ENCODE assay signal across 21 cellular contexts in genomic region chr1:213057264-213058059, GRCh38. TPM values are rescaled to one million over a fixed set of nuclear protein-coding genes. Genes with fewer than 3 reads are reported as not detected.
DNase-seq lines count a peak whose midpoint lies in the region; ATAC-seq, FAIRE-seq and TF ChIP-seq lines count a peak whose summit lies in the region.
"Had no signal": no experiment of that assay in that cellular context is flagged by ENCODE, and none has a peak within 500 bp of the region (broad histone marks: within the 10 kb centered on the region; RNA-seq: fewer than 3 reads in every experiment).

No MANE protein-coding gene starts in this region.

- H3K9ac ChIP-seq in Karpas-422 (ENCODE audit: low read length) = no peak overlapping the region
- H3K9ac ChIP-seq in K562 (ENCODE audit: insufficient read depth in 1 of 2, low read depth in 2 of 2, low read length in 2 of 2) = peak overlapping the region; percentile 38 to 45; a peak in 3 of 4 replicates

- no TSS peak for BruUV-seq in K562 (replicated peaks; lab: Mats Ljungman, UMichigan)

- H2AFZ ChIP-seq in Karpas-422 (ENCODE audit: low read length) = no peak overlapping the region
- H2AFZ ChIP-seq in K562 (ENCODE audit: low read depth, low read length) = no peak overlapping the region
- H2AFZ ChIP-seq: GM23338 had no signal

- ATAC-seq in K562 (peak; percentile 14; the same call in 2 of the 3 replicates), HG03280 (IDR thresholded peaks at IDR 0.05; ENCODE audit: unreplicated experiment) (no peak)
- ATAC-seq: HCT116 had no signal

- no peak overlapping the region for H3K4me3 ChIP-seq in HEK293 (ENCODE audit: low read depth, low read length)
- H3K4me3 ChIP-seq in Karpas-422 (ENCODE audit: low read length) = no peak overlapping the region
- H3K4me3 ChIP-seq in K562 = no peak overlapping the region
- H3K4me3 ChIP-seq in foreskin fibroblast (ENCODE audit: low read depth in 1 of 2, low read length in 2 of 2) = no peak overlapping the region
- H3K4me3 ChIP-seq in sigmoid colon = no peak overlapping the region
- H3K4me3 ChIP-seq: GM23338 had no signal

- H3K27ac ChIP-seq in HEK293 (ENCODE audit: extremely low read depth, low read depth, low read length) = no peak overlapping the region
- no peak overlapping the region for H3K27ac ChIP-seq in Karpas-422 (ENCODE audit: low read length)
- H3K27ac ChIP-seq in K562 (ENCODE audit: extremely low read depth, low read depth, low read length) = peak overlapping the region; percentile 27
- no peak overlapping the region for H3K27ac ChIP-seq in sigmoid colon

- H3K27me3 ChIP-seq in Karpas-422 (ENCODE audit: low read length) = no peaks in the 10 kb centered on the region
- no peaks in the 10 kb centered on the region for H3K27me3 ChIP-seq in K562 (ENCODE audit: control insufficient read depth in 2 of 2, insufficient read depth in 2 of 2, low read length in 2 of 2)
- H3K27me3 ChIP-seq in sigmoid colon = no peaks in the 10 kb centered on the region

- H3K9me3 ChIP-seq in HEK293 (ENCODE audit: control insufficient read depth, insufficient read depth, low read depth, low read length) (no peaks in the 10 kb centered on the region), Karpas-422 (ENCODE audit: low read length) (no peaks in the 10 kb centered on the region; the same call in 1 of the 2 replicates), K562 (replicated peaks; ENCODE audit: control insufficient read depth, insufficient read depth, low read depth, low read length) (no peaks in the 10 kb centered on the region; the same call in 1 of the 2 replicates), sigmoid colon (no peaks in the 10 kb centered on the region)

- CTCF ChIA-PET in HEK293 (lab: Yijun Ruan, JAX) (no interaction called here), K562 (lab: Yijun Ruan, JAX; ENCODE audit: low intra/inter-chr PET ratio) (interaction anchor here (0.6 to 0.8 kb wide), 2 partner anchors 10 to 271 kb away, joined by 4 read pairs; no protein-coding TSS in a partner anchor)

- peak; percentile 27 for DNase-seq in Karpas-422
- no peak for DNase-seq in K562 (ENCODE audit: extremely low read depth in 1 of 4, low spot score in 3 of 4)
- no peak for DNase-seq in foreskin fibroblast
- DNase-seq in activated T-cell treated with anti-CD3 and anti-CD28 coated beads for 4 hours = no peak
- DNase-seq in sigmoid colon = no peak
- DNase-seq: C1 segment of cervical spinal cord; Calu3; CD4-positive, alpha-beta memory T cell; COR-L47; DMS53; DMS79 treated with DMSO at 0.1 percent for 48 hours; GF-D8; H9; HFFc6 had no signal

- no peak for TF ChIP-seq RAD21 in K562 (CRISPR knock-in tag; conservative IDR thresholded peaks at IDR 0.05 in 1 of 2, IDR thresholded peaks at IDR 0.05 in 1 of 2)

- no peak for TF ChIP-seq POLR2A in K562 (conservative IDR thresholded peaks at IDR 0.05)
- no peak for TF ChIP-seq POLR2A in sigmoid colon (IDR thresholded peaks at IDR 0.05)

- POLR2A ChIA-PET in HEK293 (lab: Yijun Ruan, JAX) (interaction anchor here (0.7 kb wide), 1 partner anchor 436 kb away, joined by 5 read pairs; no protein-coding TSS in a partner anchor), K562 (lab: Yijun Ruan, JAX) (interaction anchor here (0.6 to 2.7 kb wide), 6 partner anchors 9 to 200 kb away, joined by 3 to 16 read pairs (median 6); partner anchors contain the start of gene FLVCR1)

- H3K4me1 ChIP-seq in HEK293 (ENCODE audit: control insufficient read depth, insufficient read depth, low read length) (no peaks in the 10 kb centered on the region), Karpas-422 (ENCODE audit: low read length) (peaks cover 18% of the 10 kb centered on the region), K562 (replicated peaks in 1 of 2; ENCODE audit: control insufficient read depth in 2 of 2, insufficient read depth in 2 of 2, low read length in 2 of 2) (peaks cover 23 to 44% of the 10 kb centered on the region in 2 experiments), sigmoid colon (peaks cover 0 to 10% (median 3%) of the 10 kb centered on the region in 4 donors)

- intact Hi-C loops in K562 (cut with micrococcal nuclease) (no loop called here), sigmoid colon (cut with DNase I) (no loop called here)

- H3K79me2 ChIP-seq in Karpas-422 (ENCODE audit: low read length) (peaks cover 43% of the 10 kb centered on the region), K562 (ENCODE audit: control insufficient read depth, insufficient read depth, low read length) (peaks cover 100% of the 10 kb centered on the region)

- H3K4me2 ChIP-seq in Karpas-422 (ENCODE audit: low read depth, low read length, poor library complexity, severe bottlenecking) (no peak overlapping the region), K562 (ENCODE audit: insufficient read depth, low read length) (peak overlapping the region; percentile 55)
- H3K4me2 ChIP-seq: GM23338 had no signal

- TF ChIP-seq EP300 in K562 (IDR thresholded peaks at IDR 0.05; ENCODE audit: low read length) (0 out of 2 replicates have a peak, but pooled peaks have one; percentile 15), sigmoid colon (IDR thresholded peaks at IDR 0.05) (no peak)

- TF ChIP-seq CTCF in HEK293 (tag by site-specific recombination; IDR thresholded peaks at IDR 0.05) (no peak), K562 (IDR thresholded peaks at IDR 0.05 in 2 of 3, conservative IDR thresholded peaks at IDR 0.05 in 1 of 3; ENCODE audit: insufficient read depth in 2 of 3, low read depth in 1 of 3, low read length in 3 of 3) (no peak), foreskin fibroblast (IDR thresholded peaks at IDR 0.05; ENCODE audit: low read depth, low read length) (no peak), sigmoid colon (IDR thresholded peaks at IDR 0.05) (no peak)

- no peaks in the 10 kb centered on the region for H3K9me2 ChIP-seq in Karpas-422 (replicated peaks; ENCODE audit: insufficient read depth, low read length)

- FAIRE-seq in TTC549 (lab: Jason Lieb, UNC) (peak; percentile 7), K562 (lab: Jason Lieb, UNC) (no peak)
- FAIRE-seq: GM12891, GM18507 had no signal

- H3K36me3 ChIP-seq in HEK293 (ENCODE audit: control insufficient read depth in 2 of 2, insufficient read depth in 1 of 2, low read length in 2 of 2) (no peaks in the 10 kb centered on the region), Karpas-422 (ENCODE audit: insufficient read depth, low read length) (no peaks in the 10 kb centered on the region), K562 (ENCODE audit: control insufficient read depth, insufficient read depth, low read length) (peaks cover 10% of the 10 kb centered on the region; the same call in 2 of the 3 replicates), sigmoid colon (no peaks in the 10 kb centered on the region)

- no peaks in the 10 kb centered on the region for H3K9me1 ChIP-seq in K562 (ENCODE audit: control insufficient read depth, insufficient read depth, low read length)

- H4K20me1 ChIP-seq in Karpas-422 (ENCODE audit: insufficient read depth, low read depth, low read length) (no peaks in the 10 kb centered on the region), K562 (replicated peaks; ENCODE audit: control insufficient read depth, insufficient read depth, low read length) (no peaks in the 10 kb centered on the region)

- in situ Hi-C loops in K562 (cut with MboI) = no loop called here

- WGBS in K562 (ENCODE audit: insufficient coverage, low coverage, missing lambda C conversion rate) = 48% methylated on average over 2 of the region's 5 CpGs
- 92 to 95% methylated on average over 5 of the region's 5 CpGs for WGBS in sigmoid colon, 2 donors

RNA-seq across cellular contexts. Expression of gene RPS6KC1, which starts 6.4 kb away (rescaled TPM):
- total RNA-seq in Karpas-422 (2014; rRNA removed; shearing (Covaris generic); ENCODE audit: low replicate concordance) = 12.1 and 13.2 TPM in 2 replicates
- 50.3 and 199 TPM in 2 replicates for total RNA-seq in K562 (2011; cell fraction: chromatin; rRNA removed; ENCODE audit: low replicate concordance)
- 24.5 and 42.1 TPM in 2 replicates for total RNA-seq in K562 (2011; cell fraction: nucleolus; rRNA removed)
- total RNA-seq in K562 (2011; cell fraction: nucleoplasm; rRNA removed) = 77.2 and 100 TPM in 2 replicates
- total RNA-seq in K562 (2014; rRNA removed) (22.0 and 23.6 TPM in 2 replicates), K562 (2014; rRNA removed; fragmentation: Illumina TruSeq; extraction: Trizol) (33.2 and 36.7 TPM in 2 replicates), K562 (2015; rRNA removed; fragmentation: Illumina TruSeq; extraction: Trizol) (30.5 and 34.6 TPM in 2 replicates), K562 (2021) (20.0 and 22.0 TPM in 2 replicates), sigmoid colon (10 to 100 TPM; 23.1 to 37.4 (median 30.5) TPM)
- polyA plus RNA-seq in K562 (2011; rRNA removed) (22.1 and 32.8 TPM in 2 replicates), K562 (2014; fragmentation: Illumina TruSeq; extraction: Trizol) (17.0 and 20.9 TPM in 2 replicates), K562 (2014; fragmentation: Nextera tagmentation; extraction: Ambion mirVana) (1 to 10 TPM; 4.3 to 7.6 TPM), K562 (2014; rRNA removed) (15.5 and 16.4 TPM in 2 replicates), sigmoid colon (1 to 10 TPM; 3.9 to 4.8 (median 4.7) TPM)
- 4.9 and 9.6 TPM in 2 replicates for polyA plus RNA-seq in K562 (2011; cell fraction: cytosol; rRNA removed)
- polyA plus RNA-seq in K562 (2011; cell fraction: nucleus; rRNA removed) = 31.7 and 48.5 TPM in 2 replicates
- 14.2 and 18.0 TPM in 2 replicates for polyA plus RNA-seq in K562 (2012)
- 66.6 and 66.8 TPM in 2 replicates for polyA minus RNA-seq in K562 (2011; rRNA and poly(A)+ RNA removed)
- 15.3 and 18.1 TPM in 2 replicates for polyA minus RNA-seq in K562 (2011; cell fraction: cytosol; rRNA and poly(A)+ RNA removed)
- 61.1 and 83.0 TPM in 2 replicates for polyA minus RNA-seq in K562 (2011; cell fraction: nucleus; rRNA and poly(A)+ RNA removed)

RNA-seq across cellular contexts. Expression of gene ANGEL2, which starts 41.8 kb away (rescaled TPM):
- total RNA-seq in Karpas-422 (2014; rRNA removed; shearing (Covaris generic); ENCODE audit: low replicate concordance) = 49.1 and 97.1 TPM in 2 replicates
- total RNA-seq in K562 (2011; cell fraction: chromatin; rRNA removed; ENCODE audit: low replicate concordance) = 60.7 and 192 TPM in 2 replicates
- total RNA-seq in K562 (2011; cell fraction: nucleolus; rRNA removed) = 31.0 and 45.0 TPM in 2 replicates
- 76.8 and 89.8 TPM in 2 replicates for total RNA-seq in K562 (2011; cell fraction: nucleoplasm; rRNA removed)
- total RNA-seq in K562 (2014; rRNA removed) = 29.3 and 29.9 TPM in 2 replicates
- 30.1 and 32.8 TPM in 2 replicates for total RNA-seq in K562 (2014; rRNA removed; fragmentation: Illumina TruSeq; extraction: Trizol)
- total RNA-seq in K562 (2015; rRNA removed; fragmentation: Illumina TruSeq; extraction: Trizol) = 29.7 and 33.6 TPM in 2 replicates
- total RNA-seq in K562 (2021) = 26.2 and 27.1 TPM in 2 replicates
- polyA plus RNA-seq in K562 (2011; rRNA removed) = 30.8 and 34.6 TPM in 2 replicates
- polyA plus RNA-seq in K562 (2011; cell fraction: cytosol; rRNA removed) = 9.6 and 17.6 TPM in 2 replicates
- 35.0 and 44.6 TPM in 2 replicates for polyA plus RNA-seq in K562 (2011; cell fraction: nucleus; rRNA removed)
- 13.0 and 16.1 TPM in 2 replicates for polyA plus RNA-seq in K562 (2012)
- 15.4 and 16.9 TPM in 2 replicates for polyA plus RNA-seq in K562 (2014; fragmentation: Illumina TruSeq; extraction: Trizol)
- 10 to 100 TPM in 1 of 2 experiments, 1 to 10 TPM in 1; 6.8 to 10.9 TPM for polyA plus RNA-seq in K562 (2014; fragmentation: Nextera tagmentation; extraction: Ambion mirVana)
- polyA plus RNA-seq in K562 (2014; rRNA removed) = 16.2 and 22.3 TPM in 2 replicates
- 44.7 and 66.2 TPM in 2 replicates for polyA minus RNA-seq in K562 (2011; rRNA and poly(A)+ RNA removed)
- polyA minus RNA-seq in K562 (2011; cell fraction: cytosol; rRNA and poly(A)+ RNA removed) = 15.6 and 22.8 TPM in 2 replicates
- 45.0 and 63.1 TPM in 2 replicates for polyA minus RNA-seq in K562 (2011; cell fraction: nucleus; rRNA and poly(A)+ RNA removed)
- 10 to 100 TPM; 37.9 to 57.8 (median 44.8) TPM for total RNA-seq in sigmoid colon
- polyA plus RNA-seq in sigmoid colon = 10 to 100 TPM; 10.8 to 13.4 (median 12.9) TPM

Comparison
In these comparisons a context has a peak if more than half of its experiments do, and no peak if none do; other contexts are left out.
1. Of the 44 proteins assayed by ChIP-seq in both K562 and HEK293: peak only in K562: ZNF121; only in HEK293: none; in both: none; in neither: 42; mixed calls (peak in some experiments, not most) for 1.